Comparison of ENCODE assay signal across 10 cellular contexts in genomic region chr4:176193898-176194297, GRCh38. TPM values are rescaled to one million over a fixed set of nuclear protein-coding genes. Genes with fewer than 3 reads are reported as not detected.
DNase-seq lines count a peak whose midpoint lies in the region; TF ChIP-seq lines count a peak whose summit lies in the region.
"Had no signal": no experiment of that assay in that cellular context is flagged by ENCODE, and none has a peak within 500 bp of the region (broad histone marks: within the 10 kb centered on the region; RNA-seq: fewer than 3 reads in every experiment).

No MANE protein-coding gene starts in this region.

- peaks cover 14% of the 10 kb centered on the region for H3K4me1 ChIP-seq in left ventricle myocardium inferior

- H3K9me3 ChIP-seq in left ventricle myocardium inferior (replicated peaks), result no peaks in the 10 kb centered on the region
- H3K9me3 ChIP-seq: suprapubic skin had no signal

- peak; percentile 62 for DNase-seq in GM04504 (ENCODE audit: low read depth)
- DNase-seq in RWPE1 (ENCODE audit: low spot score), result peak; percentile 65
- DNase-seq in epithelial cell of prostate (ENCODE audit: low read depth, low spot score), result peak; percentile 84
- peak; percentile 35 to 43 for DNase-seq in stimulated activated CD4-positive, alpha-beta T cell treated with anti-CD3 and anti-CD28 coated beads, Interleukin-15, amount 100 ng/mL, for 48 hours (ENCODE audit: low read depth in 2 of 2)
- DNase-seq in left ventricle myocardium inferior, result no peak
- no peak for DNase-seq in DMS79 (lab: John Stamatoyannopoulos, UW)
- DNase-seq in cardiac septum (ENCODE audit: low spot score), result no peak
- no peak for DNase-seq in GM20000 (ENCODE audit: low spot score)
- DNase-seq: GF-D8 had no signal

- intact Hi-C loops in left ventricle myocardium inferior (cut with micrococcal nuclease) (no loop called here), cardiac septum (cut with DNase I) (loop anchor here (2.0 kb wide), 1 partner anchor 127 kb away; no protein-coding TSS in a partner anchor)

- H3K4me3 ChIP-seq in left ventricle myocardium inferior, result no peak overlapping the region
- H3K4me3 ChIP-seq: suprapubic skin had no signal

- no peak overlapping the region for H3K27ac ChIP-seq in RWPE1
- H3K27ac ChIP-seq in epithelial cell of prostate, result peak overlapping the region; percentile 98
- H3K27ac ChIP-seq in left ventricle myocardium inferior (replicated peaks), result no peak overlapping the region
- H3K27ac ChIP-seq: suprapubic skin had no signal

- CTCF ChIA-PET in RWPE1 (lab: Yijun Ruan, JAX), result no interaction called here

- POLR2A ChIA-PET in RWPE1 (lab: Yijun Ruan, JAX; ENCODE audit: low non-redundant PET), result no interaction called here

- H3K36me3 ChIP-seq in left ventricle myocardium inferior, result no peaks in the 10 kb centered on the region
- H3K36me3 ChIP-seq: suprapubic skin had no signal

- TF ChIP-seq CTCF in RWPE1 (conservative IDR thresholded peaks at IDR 0.05; ENCODE audit: low read depth) (no peak), left ventricle myocardium inferior (IDR thresholded peaks at IDR 0.05; ENCODE audit: borderline replicate concordance) (no peak), GM20000 (IDR thresholded peaks at IDR 0.05; ENCODE audit: extremely low read depth, missing control alignments) (no peak)

- H3K27me3 ChIP-seq in left ventricle myocardium inferior (ENCODE audit: low read depth), result no peaks in the 10 kb centered on the region
- H3K27me3 ChIP-seq: suprapubic skin had no signal

RNA-seq across cellular contexts. Expression of gene SPATA4, which starts 1.5 kb away (rescaled TPM):
- 0.55 TPM for total RNA-seq in left ventricle myocardium inferior
- 0.22 TPM for total RNA-seq in cardiac septum

Comparison
In these comparisons a context has a peak if more than half of its experiments do, and no peak if none do; other contexts are left out.
1. DNase-seq: peak in GM04504 (single experiment), RWPE1 (single experiment), epithelial cell of prostate (single experiment) and stimulated activated CD4-positive, alpha-beta T cell treated with anti-CD3 and anti-CD28 coated beads, Interleukin-15, amount 100 ng/mL, for 48 hours (2 of 2); none in left ventricle myocardium inferior (single experiment), DMS79 (single experiment), cardiac septum (single experiment) and GM20000 (single experiment).